ENCODE assay signal across 8 cellular contexts in genomic region chr14:45083979-45084722, GRCh38. TPM values are rescaled to one million over a fixed set of nuclear protein-coding genes. Genes with fewer than 3 reads are reported as not detected.
A peak's percentile ranks its signal among the peaks of the same experiment; 100 is the strongest.
DNase-seq lines count a peak whose midpoint lies in the region; ATAC-seq and TF ChIP-seq lines count a peak whose summit lies in the region.

Gene PRPF39, plus strand, starts transcription at chr14:45084116. Its CDS starts 11,124 bp downstream, at chr14:45095240.

- DNase-seq in AG04449 (ENCODE audit: low read depth, low spot score): no peak
- DNase-seq in NCI-H2196 (lab: John Stamatoyannopoulos, UW; ENCODE audit: unreplicated experiment): peak; percentile 95
- DNase-seq in WERI-Rb-1: peak; percentile 95
- DNase-seq in breast epithelium (ENCODE audit: low spot score in 2 of 2): peak; percentile 92 to 93

- H3K9ac ChIP-seq in skeletal muscle tissue (ENCODE audit: low read depth in 1 of 3, low read length in 3 of 3): peak within 1 kb of the TSS; percentile 84 to 92 (median 87)

- no peaks in the 10 kb centered on the region for H3K27me3 ChIP-seq in WERI-Rb-1 (ENCODE audit: insufficient read depth, low read depth, severe bottlenecking)
- no peaks in the 10 kb centered on the region for H3K27me3 ChIP-seq in breast epithelium
- H3K27me3 ChIP-seq in skeletal muscle tissue (ENCODE audit: control insufficient read depth in 3 of 3, insufficient read depth in 3 of 3, low read length in 3 of 3): no peaks in the 10 kb centered on the region

- H3K9me3 ChIP-seq in WERI-Rb-1 (ENCODE audit: severe bottlenecking) (no peaks in the 10 kb centered on the region), breast epithelium (no peaks in the 10 kb centered on the region), iPS-18c (ENCODE audit: control insufficient read depth, insufficient read depth, low read length) (no peaks in the 10 kb centered on the region), skeletal muscle tissue (ENCODE audit: control insufficient read depth in 3 of 3, low read length in 3 of 3) (no peaks in the 10 kb centered on the region)

- H3K4me3 ChIP-seq in AG04449 (ENCODE audit: low read depth, low read length): peak within 1 kb of the TSS; percentile 76
- peak within 1 kb of the TSS; percentile 88 for H3K4me3 ChIP-seq in WERI-Rb-1 (ENCODE audit: low read depth, low read length)
- H3K4me3 ChIP-seq in breast epithelium: peak within 1 kb of the TSS; percentile 56 to 80 (median 74)
- peak within 1 kb of the TSS; percentile 96 for H3K4me3 ChIP-seq in iPS-18c (ENCODE audit: insufficient read depth, low read depth, low read length)
- peak within 1 kb of the TSS; percentile 77 to 95 (median 91) for H3K4me3 ChIP-seq in skeletal muscle tissue (ENCODE audit: low read length in 3 of 3)

- TF ChIP-seq CTCF in AG04449 (IDR thresholded peaks at IDR 0.05; ENCODE audit: insufficient read depth, low read length, missing control alignments): no peak
- no peak for TF ChIP-seq CTCF in WERI-Rb-1 (IDR thresholded peaks at IDR 0.05; ENCODE audit: low read depth, low read length)
- TF ChIP-seq CTCF in breast epithelium (IDR thresholded peaks at IDR 0.05): no peak

- peak; percentile 87 for ATAC-seq in GM18873 (IDR thresholded peaks at IDR 0.05; ENCODE audit: low FRiP score, unreplicated experiment)
- peak; percentile 95 for ATAC-seq in HG03135 (IDR thresholded peaks at IDR 0.05; ENCODE audit: unreplicated experiment)

- intact Hi-C loops in breast epithelium (cut with DNase I; ENCODE audit: low total_unique reads): no loop called here

- peaks cover 0 to 14% of the 10 kb centered on the region in 2 donors for H3K4me1 ChIP-seq in breast epithelium
- H3K4me1 ChIP-seq in skeletal muscle tissue (ENCODE audit: control insufficient read depth in 3 of 3, insufficient read depth in 3 of 3, low read length in 3 of 3): peaks cover 13 to 30% (median 28%) of the 10 kb centered on the region in 3 donors

- H3K36me3 ChIP-seq in WERI-Rb-1 (peaks cover 10% of the 10 kb centered on the region), breast epithelium (no peaks in the 10 kb centered on the region), skeletal muscle tissue (ENCODE audit: control insufficient read depth in 3 of 3, insufficient read depth in 3 of 3, low read length in 3 of 3) (no peaks in the 10 kb centered on the region)

- H3K27ac ChIP-seq in WERI-Rb-1 (peak within 1 kb of the TSS; percentile 91), breast epithelium (peak within 1 kb of the TSS; percentile 87), skeletal muscle tissue (ENCODE audit: low read depth, low read length) (peak within 1 kb of the TSS; percentile 88)

- CTCF ChIA-PET in AG04449 (lab: Yijun Ruan, JAX): interaction anchor here (1.0 to 1.5 kb wide), 3 partner anchors 14 to 185 kb away, joined by 3 to 4 read pairs (median 3); no protein-coding TSS in a partner anchor

- POLR2A ChIA-PET in AG04449 (lab: Yijun Ruan, JAX): interaction anchor here (0.6 to 1.4 kb wide), 4 partner anchors 9 to 185 kb away, joined by 3 to 5 read pairs (median 4); no protein-coding TSS in a partner anchor

- TF ChIP-seq POLR2A in breast epithelium (IDR thresholded peaks at IDR 0.05): peak; percentile 71

RNA-seq across cellular contexts. Expression of gene PRPF39, which starts in this region (rescaled TPM):
- total RNA-seq in breast epithelium: 10 to 100 TPM; 29.8 to 54.4 (median 48.8) TPM
- 33.9 TPM for total RNA-seq in skeletal muscle tissue
